ENCODE assay signal across 1 cellular context in the genomic region with DNA sequence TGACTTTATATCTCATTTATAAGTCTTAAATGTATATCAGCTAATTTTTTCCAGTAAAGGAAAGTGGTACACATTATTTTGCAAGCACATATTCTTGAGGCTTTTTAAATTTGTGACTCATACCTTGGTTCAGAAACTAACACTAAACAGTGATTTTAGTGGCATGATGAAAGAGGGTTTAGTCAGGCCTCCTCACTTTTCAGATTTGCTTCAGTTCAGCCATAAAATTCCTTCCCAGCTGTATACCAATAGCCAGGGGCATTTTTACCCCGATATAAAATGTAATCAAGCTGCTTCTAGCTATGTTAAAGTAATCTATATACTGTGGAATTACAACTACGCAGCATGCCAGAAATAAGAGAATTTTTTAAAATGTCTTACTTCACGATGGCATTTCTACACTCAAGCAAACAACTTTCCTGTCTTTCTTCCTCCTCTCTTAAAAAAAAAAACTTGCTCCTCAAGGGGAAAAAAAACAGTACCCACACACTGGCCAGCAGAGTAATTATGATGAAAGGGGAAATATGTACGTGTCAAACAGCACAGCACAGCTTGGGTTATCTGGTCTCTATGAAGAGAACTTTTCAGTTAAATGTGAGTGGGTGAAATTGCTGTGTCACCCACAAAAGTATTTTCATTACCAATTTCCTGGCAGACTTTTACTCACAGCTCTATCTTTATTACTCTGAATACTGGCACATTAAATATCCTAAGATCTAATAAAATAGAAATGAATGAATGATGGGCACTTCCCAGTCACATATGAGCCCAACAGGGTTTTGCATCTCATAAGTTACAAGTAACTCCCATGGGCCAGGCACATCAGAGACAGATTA.
TF ChIP-seq lines count a peak whose summit lies in the region.

No MANE protein-coding gene starts in this region.

TF ChIP-seq in K562, 482 proteins besides CTCF, POLR2A, EP300 and RAD21 (continued from another document):
- peak; percentile 51; the same call in 1 of the 2 replicates for TF ChIP-seq MAFK (IDR thresholded peaks at IDR 0.05; ENCODE audit: low read length)
- TF ChIP-seq FOXJ2 (tag; IDR thresholded peaks at IDR 0.05): no peak
- no peak for TF ChIP-seq SPI1 (IDR thresholded peaks at IDR 0.05; ENCODE audit: borderline replicate concordance, low read depth, low read length)
- no peak for TF ChIP-seq EP400 (IDR thresholded peaks at IDR 0.05)
- TF ChIP-seq, protein P1, sequence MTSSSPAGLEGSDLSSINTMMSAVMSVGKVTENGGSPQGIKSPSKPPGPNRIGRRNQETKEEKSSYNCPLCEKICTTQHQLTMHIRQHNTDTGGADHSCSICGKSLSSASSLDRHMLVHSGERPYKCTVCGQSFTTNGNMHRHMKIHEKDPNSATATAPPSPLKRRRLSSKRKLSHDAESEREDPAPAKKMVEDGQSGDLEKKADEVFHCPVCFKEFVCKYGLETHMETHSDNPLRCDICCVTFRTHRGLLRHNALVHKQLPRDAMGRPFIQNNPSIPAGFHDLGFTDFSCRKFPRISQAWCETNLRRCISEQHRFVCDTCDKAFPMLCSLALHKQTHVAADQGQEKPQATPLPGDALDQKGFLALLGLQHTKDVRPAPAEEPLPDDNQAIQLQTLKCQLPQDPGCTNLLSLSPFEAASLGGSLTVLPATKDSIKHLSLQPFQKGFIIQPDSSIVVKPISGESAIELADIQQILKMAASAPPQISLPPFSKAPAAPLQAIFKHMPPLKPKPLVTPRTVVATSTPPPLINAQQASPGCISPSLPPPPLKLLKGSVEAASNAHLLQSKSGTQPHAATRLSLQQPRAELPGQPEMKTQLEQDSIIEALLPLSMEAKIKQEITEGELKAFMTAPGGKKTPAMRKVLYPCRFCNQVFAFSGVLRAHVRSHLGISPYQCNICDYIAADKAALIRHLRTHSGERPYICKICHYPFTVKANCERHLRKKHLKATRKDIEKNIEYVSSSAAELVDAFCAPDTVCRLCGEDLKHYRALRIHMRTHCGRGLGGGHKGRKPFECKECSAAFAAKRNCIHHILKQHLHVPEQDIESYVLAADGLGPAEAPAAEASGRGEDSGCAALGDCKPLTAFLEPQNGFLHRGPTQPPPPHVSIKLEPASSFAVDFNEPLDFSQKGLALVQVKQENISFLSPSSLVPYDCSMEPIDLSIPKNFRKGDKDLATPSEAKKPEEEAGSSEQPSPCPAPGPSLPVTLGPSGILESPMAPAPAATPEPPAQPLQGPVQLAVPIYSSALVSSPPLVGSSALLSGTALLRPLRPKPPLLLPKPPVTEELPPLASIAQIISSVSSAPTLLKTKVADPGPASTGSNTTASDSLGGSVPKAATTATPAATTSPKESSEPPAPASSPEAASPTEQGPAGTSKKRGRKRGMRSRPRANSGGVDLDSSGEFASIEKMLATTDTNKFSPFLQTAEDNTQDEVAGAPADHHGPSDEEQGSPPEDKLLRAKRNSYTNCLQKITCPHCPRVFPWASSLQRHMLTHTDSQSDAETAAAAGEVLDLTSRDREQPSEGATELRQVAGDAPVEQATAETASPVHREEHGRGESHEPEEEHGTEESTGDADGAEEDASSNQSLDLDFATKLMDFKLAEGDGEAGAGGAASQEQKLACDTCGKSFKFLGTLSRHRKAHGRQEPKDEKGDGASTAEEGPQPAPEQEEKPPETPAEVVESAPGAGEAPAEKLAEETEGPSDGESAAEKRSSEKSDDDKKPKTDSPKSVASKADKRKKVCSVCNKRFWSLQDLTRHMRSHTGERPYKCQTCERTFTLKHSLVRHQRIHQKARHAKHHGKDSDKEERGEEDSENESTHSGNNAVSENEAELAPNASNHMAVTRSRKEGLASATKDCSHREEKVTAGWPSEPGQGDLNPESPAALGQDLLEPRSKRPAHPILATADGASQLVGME (CRISPR knock-in tag; IDR thresholded peaks at IDR 0.05): no peak
- no peak for TF ChIP-seq CEBPG (CRISPR knock-in tag; IDR thresholded peaks at IDR 0.05)
- TF ChIP-seq CEBPG (tag; conservative IDR thresholded peaks at IDR 0.05 in 1 of 2, IDR thresholded peaks at IDR 0.05 in 1 of 2): no peak
- TF ChIP-seq ZFP36 (IDR thresholded peaks at IDR 0.05; ENCODE audit: low read depth, low read length, partially characterized antibody): peak; percentile 14
- no peak for TF ChIP-seq RHOXF2B (CRISPR knock-in tag; conservative IDR thresholded peaks at IDR 0.05)
- TF ChIP-seq ZBTB9 (CRISPR knock-in tag; IDR thresholded peaks at IDR 0.05): no peak
- no peak for TF ChIP-seq TSHZ1 (CRISPR knock-in tag; IDR thresholded peaks at IDR 0.05)
- no peak for TF ChIP-seq GABPB1 (CRISPR knock-in tag; IDR thresholded peaks at IDR 0.05)
- TF ChIP-seq, protein P2, sequence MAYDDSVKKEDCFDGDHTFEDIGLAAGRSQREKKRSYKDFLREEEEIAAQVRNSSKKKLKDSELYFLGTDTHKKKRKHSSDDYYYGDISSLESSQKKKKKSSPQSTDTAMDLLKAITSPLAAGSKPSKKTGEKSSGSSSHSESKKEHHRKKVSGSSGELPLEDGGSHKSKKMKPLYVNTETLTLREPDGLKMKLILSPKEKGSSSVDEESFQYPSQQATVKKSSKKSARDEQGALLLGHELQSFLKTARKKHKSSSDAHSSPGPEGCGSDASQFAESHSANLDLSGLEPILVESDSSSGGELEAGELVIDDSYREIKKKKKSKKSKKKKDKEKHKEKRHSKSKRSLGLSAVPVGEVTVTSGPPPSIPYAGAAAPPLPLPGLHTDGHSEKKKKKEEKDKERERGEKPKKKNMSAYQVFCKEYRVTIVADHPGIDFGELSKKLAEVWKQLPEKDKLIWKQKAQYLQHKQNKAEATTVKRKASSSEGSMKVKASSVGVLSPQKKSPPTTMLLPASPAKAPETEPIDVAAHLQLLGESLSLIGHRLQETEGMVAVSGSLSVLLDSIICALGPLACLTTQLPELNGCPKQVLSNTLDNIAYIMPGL (CRISPR knock-in tag; IDR thresholded peaks at IDR 0.05): no peak
- TF ChIP-seq FIP1L1 (IDR thresholded peaks at IDR 0.05; ENCODE audit: low read depth, low read length, poor library complexity, severe bottlenecking): no peak
- peak; percentile 53 for TF ChIP-seq NFE2L1 (tag; IDR thresholded peaks at IDR 0.05; ENCODE audit: borderline replicate concordance, low read depth)
- TF ChIP-seq ZNF76 (CRISPR knock-in tag; IDR thresholded peaks at IDR 0.05; ENCODE audit: borderline replicate concordance): no peak
- no peak for TF ChIP-seq HOXB6 (CRISPR knock-in tag; IDR thresholded peaks at IDR 0.05; ENCODE audit: borderline replicate concordance)
- TF ChIP-seq MAFF (IDR thresholded peaks at IDR 0.05; ENCODE audit: low read length): peak; percentile 47; the same call in 1 of the 2 replicates
- TF ChIP-seq SMAD2 (IDR thresholded peaks at IDR 0.05; ENCODE audit: low read depth, low read length): no peak
- peak; percentile 78 for TF ChIP-seq ZNF316 (IDR thresholded peaks at IDR 0.05)
- TF ChIP-seq EGR1 (conservative IDR thresholded peaks at IDR 0.05): 0 out of 2 replicates have a peak, but pooled peaks have one; percentile 51
- no peak for TF ChIP-seq SAFB (IDR thresholded peaks at IDR 0.05; ENCODE audit: borderline replicate concordance, low read depth, low read length)
- TF ChIP-seq HCFC1 (IDR thresholded peaks at IDR 0.05; ENCODE audit: low read depth, low read length): no peak
